In the genomic region with DNA sequence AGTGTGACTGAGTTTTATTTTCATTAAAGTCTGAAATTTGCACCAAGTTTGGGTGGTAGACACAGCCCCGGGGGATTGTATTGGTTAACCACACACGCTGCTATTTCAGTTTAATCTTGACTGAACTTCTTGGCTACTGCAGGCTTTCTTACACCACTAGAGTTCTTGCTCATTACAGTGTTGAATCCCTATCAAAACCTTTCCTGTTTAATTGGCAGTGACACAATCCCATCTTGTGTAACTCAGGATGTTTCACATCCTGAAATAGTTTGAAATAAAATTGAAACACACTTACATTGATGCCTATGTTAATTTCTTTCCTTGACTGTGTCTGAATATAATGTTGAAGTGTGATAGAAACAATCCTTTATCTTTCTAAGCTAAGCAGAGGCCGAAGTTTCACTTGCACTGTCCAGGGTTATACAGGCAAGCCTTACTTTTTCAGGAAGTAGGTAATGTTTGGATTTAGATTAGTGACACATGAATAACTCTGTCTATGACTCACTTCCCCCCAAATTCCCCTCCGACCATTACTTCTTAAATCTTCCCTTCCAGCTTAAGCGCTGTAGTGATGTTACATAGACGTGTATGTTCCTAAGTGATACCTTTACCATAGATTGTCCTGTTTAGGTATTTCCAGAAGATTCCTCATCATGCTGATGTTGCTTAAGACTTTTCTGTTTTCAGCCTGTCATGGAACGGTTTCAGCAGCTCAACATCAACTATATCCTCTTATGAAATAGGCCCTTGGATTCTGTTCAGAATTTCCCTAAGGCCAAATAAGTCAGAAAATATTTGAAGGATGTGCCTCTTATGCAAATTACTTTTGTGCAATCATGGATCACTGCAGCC, we compare ENCODE assay signal across 8 cellular contexts. TPM values are rescaled to one million over a fixed set of nuclear protein-coding genes. Genes with fewer than 3 reads are reported as not detected.
DNase-seq lines count a peak whose midpoint lies in the region; ATAC-seq and TF ChIP-seq lines count a peak whose summit lies in the region.

No MANE protein-coding gene starts in this region.

- H3K27me3 ChIP-seq in sigmoid colon, result no peaks in the 10 kb centered on the region

- peak overlapping the region; percentile 95 for H3K27ac Mint-ChIP-seq in T-helper 17 cell

- no peak for TF ChIP-seq POLR2A in sigmoid colon (IDR thresholded peaks at IDR 0.05)

- no peaks in the 10 kb centered on the region for H3K36me3 Mint-ChIP-seq in T-helper 17 cell (ENCODE audit: low read depth)

- TF ChIP-seq CTCF in fibroblast of pulmonary artery (IDR thresholded peaks at IDR 0.05; ENCODE audit: low read length, missing control alignments), result no peak
- no peak for TF ChIP-seq CTCF in sigmoid colon (IDR thresholded peaks at IDR 0.05)

- peak overlapping the region; percentile 67 for H3K4me3 Mint-ChIP-seq in T-helper 17 cell

- DNase-seq in AG20443 (ENCODE audit: low spot score) (peak; percentile 67), T-helper 17 cell (no peak), fibroblast of pulmonary artery (ENCODE audit: low read depth) (peak; percentile 98), sigmoid colon (no peak), T-helper 9 cell (no peak), NCI-H446 treated with DMSO at 0.1 percent for 48 hours (lab: John Stamatoyannopoulos, UW) (no peak)

- peak overlapping the region; percentile 28 for H3K4me3 ChIP-seq in fibroblast of pulmonary artery (replicated peaks; ENCODE audit: low read depth, low read length)
- no peak overlapping the region for H3K4me3 ChIP-seq in sigmoid colon

- H3K27me3 Mint-ChIP-seq in T-helper 17 cell, result no peaks in the 10 kb centered on the region

- ATAC-seq in GM19351 (IDR thresholded peaks at IDR 0.05; ENCODE audit: unreplicated experiment) (peak; percentile 68), HG03432 (IDR thresholded peaks at IDR 0.05; ENCODE audit: unreplicated experiment) (peak; percentile 72), T-helper 17 cell (peak; percentile 67)

- H3K36me3 ChIP-seq in sigmoid colon, result no peaks in the 10 kb centered on the region

- peak overlapping the region; percentile 71 to 83 (median 76) for H3K27ac ChIP-seq in sigmoid colon

- intact Hi-C loops in sigmoid colon (cut with DNase I), result loop anchor here (5.0 kb wide), 1 partner anchor 132 kb away; no protein-coding TSS in a partner anchor

- WGBS in sigmoid colon, 2 donors, result 38 to 74% methylated on average over 7 of the region's 7 CpGs

- H3K9me3 ChIP-seq in T-helper 17 cell (ENCODE audit: control insufficient read depth, low read length, poor library complexity, severe bottlenecking) (no peaks in the 10 kb centered on the region), sigmoid colon (no peaks in the 10 kb centered on the region)

- no peak for TF ChIP-seq EP300 in sigmoid colon (IDR thresholded peaks at IDR 0.05)

- peaks cover 0 to 39% (median 38%) of the 10 kb centered on the region in 4 donors for H3K4me1 ChIP-seq in sigmoid colon

- peaks cover 39% of the 10 kb centered on the region for H3K4me1 Mint-ChIP-seq in T-helper 17 cell

RNA-seq across cellular contexts. Expression of gene ATG7, which starts 16.8 kb away (rescaled TPM):
- total RNA-seq in T-helper 17 cell, result 10 to 100 TPM; 34.0 to 36.9 TPM
- 10 to 100 TPM; 34.8 to 62.9 (median 55.0) TPM for total RNA-seq in sigmoid colon
- polyA plus RNA-seq in sigmoid colon, result 10 to 100 TPM; 12.5 to 18.1 (median 12.6) TPM

Comparison
In these comparisons a context has a peak if more than half of its experiments do, and no peak if none do; other contexts are left out.
1. DNase-seq: peak in AG20443 (single experiment) and fibroblast of pulmonary artery (single experiment); none in T-helper 17 cell (0 of 3), sigmoid colon (single experiment), T-helper 9 cell (single experiment) and NCI-H446 treated with DMSO at 0.1 percent for 48 hours (single experiment).
2. Peak in every context shown above with its lines, with median percentiles within 50 percentile points of each other: ATAC-seq.